Comparison of ENCODE assay signal across 22 cellular contexts in genomic region chr3:113268306-113268705, GRCh38. TPM values are rescaled to one million over a fixed set of nuclear protein-coding genes. Genes with fewer than 3 reads are reported as not detected.
"Had no signal": no experiment of that assay in that cellular context is flagged by ENCODE, and none has a peak within 500 bp of the region (broad histone marks: within the 10 kb centered on the region; RNA-seq: fewer than 3 reads in every experiment).

No MANE protein-coding gene starts in this region.

- H3K36me3 ChIP-seq: neutrophil, pancreas, right lobe of liver, thoracic aorta had no signal

- H3K4me1 Mint-ChIP-seq: T-cell had no signal

- H3K4me3 ChIP-seq: coronary artery, gastroesophageal sphincter, heart right ventricle, left ventricle myocardium inferior, pancreas, right lobe of liver, smooth muscle cell, stomach, thoracic aorta had no signal

- ATAC-seq: activated CD8-positive, alpha-beta T cell treated with anti-CD3 and anti-CD28 coated beads, Interleukin-2, amount 10 ng/mL, durations not matched to agents 7 days and 5 days; activated T-cell treated with anti-CD3 and anti-CD28 coated beads, Interleukin-2, amount 50 U/mL, for 4 hours; gastroesophageal sphincter; heart right ventricle; pancreas; right lobe of liver; T-cell had no signal

- H3K4me1 ChIP-seq: right lobe of liver had no signal

- H3K9me3 ChIP-seq: gastroesophageal sphincter, heart right ventricle, left ventricle myocardium inferior, neutrophil, pancreas, right lobe of liver, stomach, thoracic aorta had no signal

- H3K9me3 Mint-ChIP-seq: activated T-cell treated with anti-CD3 and anti-CD28 coated beads, Interleukin-2, amount 50 U/mL, for 4 hours; T-cell had no signal

- H3K36me3 Mint-ChIP-seq: T-cell had no signal

- H3K4me3 Mint-ChIP-seq: activated CD8-positive, alpha-beta T cell treated with anti-CD3 and anti-CD28 coated beads, Interleukin-2, amount 10 ng/mL, durations not matched to agents 7 days and 5 days; activated T-cell treated with anti-CD3 and anti-CD28 coated beads, Interleukin-2, amount 50 U/mL, for 4 hours; T-cell had no signal

- H3K27ac ChIP-seq: heart right ventricle, left ventricle myocardium inferior, neutrophil, pancreas, right lobe of liver, thoracic aorta had no signal

- DNase-seq: activated CD4-positive, alpha-beta T cell treated with anti-CD3 and anti-CD28 coated beads for 48 hours; activated CD4-positive, CD25-positive, alpha-beta regulatory T cell; activated CD8-positive, alpha-beta T cell treated with anti-CD3 and anti-CD28 coated beads, Interleukin-2, amount 10 ng/mL, durations not matched to agents 7 days and 5 days; activated effector memory CD4-positive, alpha-beta T cell treated with anti-CD3 and anti-CD28 coated beads, Interleukin-2, amount 50 U/mL, for 16 hours; activated naive CD4-positive, alpha-beta T cell treated with anti-CD3 and anti-CD28 coated beads, Interleukin-2, amount 50 U/mL, for 16 hours; activated T-cell treated with anti-CD3 and anti-CD28 coated beads, Interleukin-2, amount 50 U/mL, for 4 hours; aorta; heart right ventricle; kidney glomerular epithelial cell; left ventricle myocardium inferior; mammary epithelial cell; pancreas; right lobe of liver; stimulated activated CD4-positive, alpha-beta T cell treated with anti-CD3 and anti-CD28 coated beads, Interleukin-4, amount 100 ng/mL, for 1 hour; stomach; T-cell; T1000 had no signal

- H3K27ac Mint-ChIP-seq: activated CD8-positive, alpha-beta T cell treated with anti-CD3 and anti-CD28 coated beads, Interleukin-2, amount 10 ng/mL, durations not matched to agents 7 days and 5 days; T-cell had no signal

- H3K27me3 ChIP-seq: gastroesophageal sphincter, neutrophil, pancreas, right lobe of liver, stomach had no signal

RNA-seq across cellular contexts. Expression of gene BOC, which starts 56.9 kb away (rescaled TPM):
- total RNA-seq: activated CD8-positive, alpha-beta T cell treated with anti-CD3 and anti-CD28 coated beads, Interleukin-2, amount 10 ng/mL, durations not matched to agents 7 days and 5 days had no signal
